In the genomic region with DNA sequence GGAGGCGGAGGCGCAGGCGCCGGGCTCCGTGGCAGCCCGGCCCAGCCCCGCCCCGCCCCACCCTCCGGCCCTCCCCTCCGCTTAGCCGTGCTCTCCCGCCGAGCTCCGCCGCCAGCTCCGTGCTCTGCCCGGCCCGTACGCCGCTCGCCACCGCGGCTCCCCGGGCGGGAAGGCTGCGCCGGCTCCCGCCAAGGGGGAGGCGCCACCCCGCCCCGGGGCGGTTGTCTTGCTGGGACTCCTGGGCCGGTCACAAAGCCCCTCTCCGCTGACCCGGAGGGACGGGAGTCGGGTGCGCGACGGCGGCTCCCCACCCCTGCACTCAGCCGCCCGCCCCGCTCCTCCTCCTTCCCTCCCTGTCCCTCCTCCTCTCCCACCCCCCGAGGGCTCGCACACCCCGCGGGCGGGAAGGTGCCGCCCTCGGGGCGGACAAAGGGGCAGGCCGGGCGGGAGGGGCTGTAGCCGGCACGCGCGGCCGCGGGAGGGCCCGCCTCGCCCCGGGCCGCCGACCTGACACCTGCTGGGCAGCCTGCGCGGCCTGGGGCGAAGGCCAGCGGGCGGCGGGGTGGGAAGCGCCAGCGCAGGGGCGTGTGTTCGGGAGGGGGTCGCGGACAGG, we compare ENCODE assay signal across 1 cellular context.
TF ChIP-seq lines count a peak whose summit lies in the region.

No MANE protein-coding gene starts in this region.

TF ChIP-seq in K562, 482 proteins besides CTCF, POLR2A, EP300 and RAD21 (continued from another document):
- peak; percentile 68 to 89 for TF ChIP-seq E2F6 (IDR thresholded peaks at IDR 0.05; ENCODE audit: borderline replicate concordance in 1 of 2, extremely low read depth in 1 of 2, insufficient read depth in 1 of 2, insufficient read length in 1 of 2, low read depth in 1 of 2, low read length in 1 of 2, poor library complexity in 1 of 2, severe bottlenecking in 1 of 2)
- TF ChIP-seq VEZF1 (CRISPR knock-in tag; IDR thresholded peaks at IDR 0.05) = peak; percentile 88
- peak in 1 of 2 experiments; percentile 73; a peak in 2 of 4 replicates for TF ChIP-seq UBTF (IDR thresholded peaks at IDR 0.05; ENCODE audit: borderline replicate concordance in 1 of 2, low read depth in 2 of 2, low read length in 2 of 2)
- TF ChIP-seq CBFA2T2 (conservative IDR thresholded peaks at IDR 0.05) = no peak
- TF ChIP-seq, protein P1, sequence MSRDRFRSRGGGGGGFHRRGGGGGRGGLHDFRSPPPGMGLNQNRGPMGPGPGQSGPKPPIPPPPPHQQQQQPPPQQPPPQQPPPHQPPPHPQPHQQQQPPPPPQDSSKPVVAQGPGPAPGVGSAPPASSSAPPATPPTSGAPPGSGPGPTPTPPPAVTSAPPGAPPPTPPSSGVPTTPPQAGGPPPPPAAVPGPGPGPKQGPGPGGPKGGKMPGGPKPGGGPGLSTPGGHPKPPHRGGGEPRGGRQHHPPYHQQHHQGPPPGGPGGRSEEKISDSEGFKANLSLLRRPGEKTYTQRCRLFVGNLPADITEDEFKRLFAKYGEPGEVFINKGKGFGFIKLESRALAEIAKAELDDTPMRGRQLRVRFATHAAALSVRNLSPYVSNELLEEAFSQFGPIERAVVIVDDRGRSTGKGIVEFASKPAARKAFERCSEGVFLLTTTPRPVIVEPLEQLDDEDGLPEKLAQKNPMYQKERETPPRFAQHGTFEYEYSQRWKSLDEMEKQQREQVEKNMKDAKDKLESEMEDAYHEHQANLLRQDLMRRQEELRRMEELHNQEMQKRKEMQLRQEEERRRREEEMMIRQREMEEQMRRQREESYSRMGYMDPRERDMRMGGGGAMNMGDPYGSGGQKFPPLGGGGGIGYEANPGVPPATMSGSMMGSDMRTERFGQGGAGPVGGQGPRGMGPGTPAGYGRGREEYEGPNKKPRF (IDR thresholded peaks at IDR 0.05; ENCODE audit: low read depth, low read length) = no peak
- TF ChIP-seq RBFOX2 (IDR thresholded peaks at IDR 0.05; ENCODE audit: low read depth, low read length) = peak; percentile 47; the same call in 1 of the 2 replicates
- no peak for TF ChIP-seq ZNF699 (CRISPR knock-in tag; IDR thresholded peaks at IDR 0.05; ENCODE audit: insufficient replicate concordance)
- TF ChIP-seq RBM39 (optimal IDR thresholded peaks at IDR 0.05; ENCODE audit: low read depth, low read length) = no peak
- TF ChIP-seq NCOA6 (IDR thresholded peaks at IDR 0.05) = peak; percentile 79; the same call in 1 of the 2 replicates
- peak; percentile 57; the same call in 1 of the 2 replicates for TF ChIP-seq ZBTB7A (IDR thresholded peaks at IDR 0.05; ENCODE audit: borderline replicate concordance, control insufficient read depth, low read depth, low read length)
- TF ChIP-seq TSC22D4 (tag; IDR thresholded peaks at IDR 0.05) = no peak
- TF ChIP-seq GMEB1 (CRISPR knock-in tag; IDR thresholded peaks at IDR 0.05) = no peak
- TF ChIP-seq RBBP5 (IDR thresholded peaks at IDR 0.05; ENCODE audit: borderline replicate concordance, insufficient read depth, low read length, poor library complexity, severe bottlenecking) = peak; percentile 37
- no peak for TF ChIP-seq PURB (CRISPR knock-in tag; IDR thresholded peaks at IDR 0.05; ENCODE audit: low read depth)
- peak; percentile 51 for TF ChIP-seq CCNT2 (IDR thresholded peaks at IDR 0.05; ENCODE audit: borderline replicate concordance, extremely low read depth, insufficient read length, low read depth, low read length)
- TF ChIP-seq CXXC5 (CRISPR knock-in tag; IDR thresholded peaks at IDR 0.05) = peak; percentile 65
- TF ChIP-seq TAF9B (IDR thresholded peaks at IDR 0.05; ENCODE audit: partially characterized antibody) = no peak
- TF ChIP-seq ZNF431 (CRISPR knock-in tag; IDR thresholded peaks at IDR 0.05) = peak; percentile 67; the same call in 1 of the 2 replicates
- TF ChIP-seq NFIC (IDR thresholded peaks at IDR 0.05) = peak; percentile 50
- TF ChIP-seq, protein P2, sequence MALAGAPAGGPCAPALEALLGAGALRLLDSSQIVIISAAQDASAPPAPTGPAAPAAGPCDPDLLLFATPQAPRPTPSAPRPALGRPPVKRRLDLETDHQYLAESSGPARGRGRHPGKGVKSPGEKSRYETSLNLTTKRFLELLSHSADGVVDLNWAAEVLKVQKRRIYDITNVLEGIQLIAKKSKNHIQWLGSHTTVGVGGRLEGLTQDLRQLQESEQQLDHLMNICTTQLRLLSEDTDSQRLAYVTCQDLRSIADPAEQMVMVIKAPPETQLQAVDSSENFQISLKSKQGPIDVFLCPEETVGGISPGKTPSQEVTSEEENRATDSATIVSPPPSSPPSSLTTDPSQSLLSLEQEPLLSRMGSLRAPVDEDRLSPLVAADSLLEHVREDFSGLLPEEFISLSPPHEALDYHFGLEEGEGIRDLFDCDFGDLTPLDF (CRISPR knock-in tag; IDR thresholded peaks at IDR 0.05) = peak; percentile 50; the same call in 1 of the 2 replicates
- peak; percentile 53 to 91 for TF ChIP-seq MAZ (CRISPR knock-in tag; conservative IDR thresholded peaks at IDR 0.05 in 1 of 2, IDR thresholded peaks at IDR 0.05 in 1 of 2)
- TF ChIP-seq MAX (CRISPR knock-in tag; IDR thresholded peaks at IDR 0.05) = 0 out of 2 replicates have a peak, but pooled peaks have one; percentile 16
- TF ChIP-seq FUS (optimal IDR thresholded peaks at IDR 0.05; ENCODE audit: low read depth, low read length) = no peak
- no peak for TF ChIP-seq TAL1 (IDR thresholded peaks at IDR 0.05)
- TF ChIP-seq STAG1 (CRISPR knock-in tag; IDR thresholded peaks at IDR 0.05; ENCODE audit: borderline replicate concordance) = no peak
- TF ChIP-seq POLR2G (IDR thresholded peaks at IDR 0.05; ENCODE audit: low read depth, low read length) = peak; percentile 77
- TF ChIP-seq E2F3 (CRISPR knock-in tag; IDR thresholded peaks at IDR 0.05) = 0 out of 2 replicates have a peak, but pooled peaks have one; percentile 24
- TF ChIP-seq, protein P3, sequence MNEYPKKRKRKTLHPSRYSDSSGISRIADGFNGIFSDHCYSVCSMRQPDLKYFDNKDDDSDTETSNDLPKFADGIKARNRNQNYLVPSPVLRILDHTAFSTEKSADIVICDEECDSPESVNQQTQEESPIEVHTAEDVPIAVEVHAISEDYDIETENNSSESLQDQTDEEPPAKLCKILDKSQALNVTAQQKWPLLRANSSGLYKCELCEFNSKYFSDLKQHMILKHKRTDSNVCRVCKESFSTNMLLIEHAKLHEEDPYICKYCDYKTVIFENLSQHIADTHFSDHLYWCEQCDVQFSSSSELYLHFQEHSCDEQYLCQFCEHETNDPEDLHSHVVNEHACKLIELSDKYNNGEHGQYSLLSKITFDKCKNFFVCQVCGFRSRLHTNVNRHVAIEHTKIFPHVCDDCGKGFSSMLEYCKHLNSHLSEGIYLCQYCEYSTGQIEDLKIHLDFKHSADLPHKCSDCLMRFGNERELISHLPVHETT (CRISPR knock-in tag; conservative IDR thresholded peaks at IDR 0.05 in 1 of 2, IDR thresholded peaks at IDR 0.05 in 1 of 2) = peak in 1 of 2 experiments; percentile 48; a peak in 1 of 4 replicates
- 0 out of 2 replicates have a peak, but pooled peaks have one; percentile 16 for TF ChIP-seq MYC (IDR thresholded peaks at IDR 0.05; ENCODE audit: low read depth, low read length)
- TF ChIP-seq MYC (CRISPR knock-in tag; IDR thresholded peaks at IDR 0.05; ENCODE audit: borderline replicate concordance, low read depth) = no peak
- peak; percentile 59 for TF ChIP-seq HMGN3 (IDR thresholded peaks at IDR 0.05; ENCODE audit: borderline replicate concordance, extremely low read depth, insufficient read length, low read depth, low read length)
- TF ChIP-seq RNF2 (IDR thresholded peaks at IDR 0.05) = 0 out of 2 replicates have a peak, but pooled peaks have one; percentile 12
- TF ChIP-seq MBD2 (IDR thresholded peaks at IDR 0.05; ENCODE audit: borderline replicate concordance, low read depth) = peak; percentile 27; the same call in 1 of the 2 replicates
- TF ChIP-seq PCBP1 (IDR thresholded peaks at IDR 0.05; ENCODE audit: low read depth, low read length, poor library complexity, severe bottlenecking) = peak; percentile 59
- TF ChIP-seq PHF8 (IDR thresholded peaks at IDR 0.05; ENCODE audit: borderline replicate concordance, low read length) = peak; percentile 51; the same call in 1 of the 2 replicates
- TF ChIP-seq ZNF197 (CRISPR knock-in tag; IDR thresholded peaks at IDR 0.05; ENCODE audit: low read depth) = no peak
- no peak for TF ChIP-seq PYGO2 (tag; IDR thresholded peaks at IDR 0.05)
- TF ChIP-seq TBL1XR1 (IDR thresholded peaks at IDR 0.05; ENCODE audit: low read length in 2 of 2) = no peak
- TF ChIP-seq CLOCK (CRISPR knock-in tag; IDR thresholded peaks at IDR 0.05; ENCODE audit: borderline replicate concordance) = no peak
